In genomic region chr4:145828802-145829485, GRCh38 we compare ENCODE assay signal across 13 cellular contexts.
A peak's percentile ranks its signal among the peaks of the same experiment; 100 is the strongest.
DNase-seq lines count a peak whose midpoint lies in the region; ATAC-seq, FAIRE-seq and TF ChIP-seq lines count a peak whose summit lies in the region.
"Had no signal": no experiment of that assay in that cellular context is flagged by ENCODE, and none has a peak within 500 bp of the region (broad histone marks: within the 10 kb centered on the region; RNA-seq: fewer than 3 reads in every experiment).

No MANE protein-coding gene starts in this region.

- TF ChIP-seq CTCF in WERI-Rb-1 (IDR thresholded peaks at IDR 0.05; ENCODE audit: low read depth, low read length): no peak

- WGBS in GM23248 (ENCODE audit: low coverage in 1 of 2, low lambda C conversion rate in 2 of 2, missing lambda C conversion rate in 2 of 2), 2 experiments: 81 to 83% methylated on average over 3 of the region's 3 CpGs
- 72 to 80% (median 77%) methylated on average over 3 of the region's 3 CpGs for WGBS in small intestine, 3 donors

- peaks cover 9% of the 10 kb centered on the region; the same call in 1 of the 2 replicates for H3F3A ChIP-seq in GM23248 (ENCODE audit: insufficient read depth)

- H3K4me1 ChIP-seq in GM23248 (ENCODE audit: insufficient read depth) (peaks cover 16% of the 10 kb centered on the region), small intestine (ENCODE audit: control insufficient read depth in 2 of 2, insufficient read depth in 1 of 2, low read depth in 1 of 2, low read length in 1 of 2) (no peaks in the 10 kb centered on the region)
- H3K4me1 ChIP-seq: sigmoid colon had no signal

- H3K9me3 Mint-ChIP-seq in activated CD4-positive, alpha-beta T cell treated with anti-CD3 and anti-CD28 coated beads, Interleukin-2, amount 10 ng/mL, durations not matched to agents 24 days and 14 days: peaks cover 7% of the 10 kb centered on the region

- H3K27me3 Mint-ChIP-seq in activated CD4-positive, alpha-beta T cell treated with anti-CD3 and anti-CD28 coated beads, Interleukin-2, amount 10 ng/mL, durations not matched to agents 24 days and 14 days: no peaks in the 10 kb centered on the region

- H2AFZ ChIP-seq in GM23248: no peak overlapping the region

- H3K27me3 ChIP-seq in GM23248 (replicated peaks; ENCODE audit: insufficient read depth): no peaks in the 10 kb centered on the region
- H3K27me3 ChIP-seq in small intestine (ENCODE audit: control insufficient read depth in 2 of 2, insufficient read depth in 2 of 2, low read length in 2 of 2): no peaks in the 10 kb centered on the region
- H3K27me3 ChIP-seq in WERI-Rb-1 (ENCODE audit: insufficient read depth, low read depth, severe bottlenecking): no peaks in the 10 kb centered on the region
- H3K27me3 ChIP-seq: sigmoid colon had no signal

- H3K4me3 ChIP-seq in GM23248: no peak overlapping the region
- H3K4me3 ChIP-seq in small intestine (ENCODE audit: low read depth in 1 of 2, low read length in 2 of 2): no peak overlapping the region
- no peak overlapping the region for H3K4me3 ChIP-seq in WERI-Rb-1 (ENCODE audit: low read depth, low read length)
- H3K4me3 ChIP-seq: sigmoid colon had no signal

- peak; percentile 78 for DNase-seq in activated CD4-positive, alpha-beta T cell treated with anti-CD3 and anti-CD28 coated beads, Interleukin-2, amount 10 ng/mL, durations not matched to agents 24 days and 14 days
- DNase-seq in activated CD4-positive, alpha-beta T cell treated with anti-CD3 and anti-CD28 coated beads, Interleukin-2, amount 50 U/mL, for 4 hours: no peak
- DNase-seq in GM23248: no peak
- DNase-seq in small intestine: peak; percentile 20
- DNase-seq in WERI-Rb-1: no peak
- DNase-seq in NCI-H2081 (lab: John Stamatoyannopoulos, UW): no peak
- DNase-seq in head of caudate nucleus: no peak
- DNase-seq: NCI-H2171 treated with DMSO at 0.1 percent for 48 hours, sigmoid colon had no signal

- in situ Hi-C loops in GM23248 (cut with MboI): no loop called here

- H3K27ac ChIP-seq in GM23248 (peak overlapping the region; percentile 46; the same call in 1 of the 2 replicates), small intestine (ENCODE audit: low read depth in 1 of 2, low read length in 1 of 2) (no peak overlapping the region), WERI-Rb-1 (no peak overlapping the region)
- H3K27ac ChIP-seq: sigmoid colon had no signal

- H4K20me1 ChIP-seq in GM23248 (ENCODE audit: insufficient read depth): no peaks in the 10 kb centered on the region

- no peak overlapping the region for H3K4me2 ChIP-seq in GM23248 (ENCODE audit: unreplicated experiment)

- peaks cover 45% of the 10 kb centered on the region for H3K4me1 Mint-ChIP-seq in activated CD4-positive, alpha-beta T cell treated with anti-CD3 and anti-CD28 coated beads, Interleukin-2, amount 10 ng/mL, durations not matched to agents 24 days and 14 days

- H3K36me3 Mint-ChIP-seq in activated CD4-positive, alpha-beta T cell treated with anti-CD3 and anti-CD28 coated beads, Interleukin-2, amount 10 ng/mL, durations not matched to agents 24 days and 14 days (ENCODE audit: low read depth): peaks cover 62% of the 10 kb centered on the region

- H3K9me3 ChIP-seq in GM23248 (ENCODE audit: low read depth) (no peaks in the 10 kb centered on the region), small intestine (ENCODE audit: control insufficient read depth, low read depth) (no peaks in the 10 kb centered on the region), WERI-Rb-1 (ENCODE audit: severe bottlenecking) (no peaks in the 10 kb centered on the region)
- H3K9me3 ChIP-seq: sigmoid colon had no signal

- no peak overlapping the region for H3K9ac ChIP-seq in GM23248

- intact Hi-C loops in activated CD4-positive, alpha-beta T cell treated with anti-CD3 and anti-CD28 coated beads, Interleukin-2, amount 10 ng/mL, durations not matched to agents 24 days and 14 days (cut with micrococcal nuclease): loop anchor here (1.0 to 10.0 kb wide), 10 partner anchors 14 to 652 kb away; partner anchors contain the start of genes LSM6 and MMAA
- intact Hi-C loops in head of caudate nucleus (cut with DNase I): no loop called here

- no peaks in the 10 kb centered on the region for H3K79me2 ChIP-seq in GM23248 (ENCODE audit: insufficient read depth)

- ATAC-seq in HG03521 (IDR thresholded peaks at IDR 0.05; ENCODE audit: unreplicated experiment): peak; percentile 63

- H3K36me3 ChIP-seq in GM23248 (ENCODE audit: low read depth): no peaks in the 10 kb centered on the region
- peaks cover 5% of the 10 kb centered on the region in 2 donors for H3K36me3 ChIP-seq in small intestine (ENCODE audit: control insufficient read depth in 2 of 2, insufficient read depth in 2 of 2, low read length in 2 of 2)
- H3K36me3 ChIP-seq in WERI-Rb-1: peaks cover 20% of the 10 kb centered on the region

- no peaks in the 10 kb centered on the region for H3K9me2 ChIP-seq in GM23248 (ENCODE audit: insufficient read depth)

- H3K27ac Mint-ChIP-seq in activated CD4-positive, alpha-beta T cell treated with anti-CD3 and anti-CD28 coated beads, Interleukin-2, amount 10 ng/mL, durations not matched to agents 24 days and 14 days: peak overlapping the region; percentile 87

- H3K4me3 Mint-ChIP-seq in activated CD4-positive, alpha-beta T cell treated with anti-CD3 and anti-CD28 coated beads, Interleukin-2, amount 10 ng/mL, durations not matched to agents 24 days and 14 days: peak overlapping the region; percentile 55

- no peak for FAIRE-seq in small intestine (lab: Jason Lieb, UNC)
- FAIRE-seq: A204.1, colon, islet of Langerhans had no signal

Comparison
In these comparisons a context has a peak if more than half of its experiments do, and no peak if none do; other contexts are left out.
1. DNase-seq: peak in activated CD4-positive, alpha-beta T cell treated with anti-CD3 and anti-CD28 coated beads, Interleukin-2, amount 10 ng/mL, durations not matched to agents 24 days and 14 days (single experiment) and small intestine (single experiment); none in activated CD4-positive, alpha-beta T cell treated with anti-CD3 and anti-CD28 coated beads, Interleukin-2, amount 50 U/mL, for 4 hours (0 of 2), GM23248 (single experiment), WERI-Rb-1 (single experiment), NCI-H2081 (0 of 2) and head of caudate nucleus (0 of 42).